Comparison of ENCODE assay signal across 25 cellular contexts in the genomic region with DNA sequence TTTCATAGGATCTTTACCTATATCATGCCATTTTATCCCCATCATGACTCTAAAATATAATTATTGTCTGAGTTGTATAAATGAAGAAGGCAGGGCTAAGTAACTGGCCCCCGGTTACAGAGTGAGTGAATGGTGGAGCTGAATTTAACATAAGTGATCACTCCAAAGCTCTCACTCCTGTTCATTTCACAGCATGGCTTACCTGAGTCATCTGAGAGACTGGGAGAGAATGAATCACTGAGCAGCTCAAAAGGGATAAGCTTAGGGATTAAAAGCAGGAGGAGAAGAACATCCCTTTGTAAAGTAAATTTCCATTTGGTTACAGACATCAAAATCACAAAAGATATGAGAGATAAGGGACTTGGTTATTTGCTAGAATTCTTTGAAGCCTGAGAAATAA.
DNase-seq lines count a peak whose midpoint lies in the region; ATAC-seq and TF ChIP-seq lines count a peak whose summit lies in the region.
"Had no signal": no experiment of that assay in that cellular context is flagged by ENCODE, and none has a peak within 500 bp of the region (broad histone marks: within the 10 kb centered on the region; RNA-seq: fewer than 3 reads in every experiment).

No MANE protein-coding gene starts in this region.

- DNase-seq in H7 (peak; percentile 5), RWPE1 (ENCODE audit: low spot score) (peak; percentile 20), pons (ENCODE audit: low spot score) (peak; percentile 12), DMS153 (lab: John Stamatoyannopoulos, UW) (no peak)
- DNase-seq: activated CD4-positive, alpha-beta memory T cell treated with anti-CD3 and anti-CD28 coated beads for 36 hours; activated T-cell treated with anti-CD3 and anti-CD28 coated beads, Interleukin-2, amount 50 U/mL, for 1 hour; COR-L47; dermis blood vessel endothelial cell; erythroblast; GF-D8; GOT3; KBM-7; midbrain; NCI-H1092; NCI-H526 treated with DMSO at 0.1 percent for 48 hours; RPMI8226; stimulated activated CD4-positive, alpha-beta T cell treated with anti-CD3 and anti-CD28 coated beads, Interleukin-1b, Interleukin-23, amount 100 ng/mL, for 48 hours; stomach; SW 1271 had no signal

- no peaks in the 10 kb centered on the region for H3K36me3 ChIP-seq in H7 (replicated peaks; ENCODE audit: control insufficient read depth, insufficient read depth, low read length)
- H3K36me3 ChIP-seq: stomach had no signal

- no peak overlapping the region for H3K4me3 ChIP-seq in H7 (ENCODE audit: insufficient read depth, low read depth, low read length)
- H3K4me3 ChIP-seq: stomach had no signal

- no peak for TF ChIP-seq CTCF in RWPE1 (conservative IDR thresholded peaks at IDR 0.05; ENCODE audit: low read depth)

- no peaks in the 10 kb centered on the region for H3K27me3 ChIP-seq in H7 (ENCODE audit: control insufficient read depth, insufficient read depth, low read length)
- H3K27me3 ChIP-seq: stomach had no signal

- ATAC-seq in esophagus mucosa (peak; percentile 77), GM21723 (IDR thresholded peaks at IDR 0.05; ENCODE audit: unreplicated experiment) (no peak), GM18870 (IDR thresholded peaks at IDR 0.05; ENCODE audit: unreplicated experiment) (no peak)
- ATAC-seq: activated naive CD4-positive, alpha-beta T cell treated with anti-CD3 and anti-CD28 coated beads, Interleukin-2, amount 50 U/mL, for 72 hours; sciatic nerve had no signal

- POLR2A ChIA-PET in RWPE1 (lab: Yijun Ruan, JAX; ENCODE audit: low non-redundant PET) = no interaction called here

- H3K27ac ChIP-seq in RWPE1 = no peak overlapping the region
- H3K27ac ChIP-seq: HL-60, stomach had no signal

- CTCF ChIA-PET in RWPE1 (lab: Yijun Ruan, JAX) = no interaction called here
